11 cellular contexts compared by ENCODE assay signal in the genomic region with DNA sequence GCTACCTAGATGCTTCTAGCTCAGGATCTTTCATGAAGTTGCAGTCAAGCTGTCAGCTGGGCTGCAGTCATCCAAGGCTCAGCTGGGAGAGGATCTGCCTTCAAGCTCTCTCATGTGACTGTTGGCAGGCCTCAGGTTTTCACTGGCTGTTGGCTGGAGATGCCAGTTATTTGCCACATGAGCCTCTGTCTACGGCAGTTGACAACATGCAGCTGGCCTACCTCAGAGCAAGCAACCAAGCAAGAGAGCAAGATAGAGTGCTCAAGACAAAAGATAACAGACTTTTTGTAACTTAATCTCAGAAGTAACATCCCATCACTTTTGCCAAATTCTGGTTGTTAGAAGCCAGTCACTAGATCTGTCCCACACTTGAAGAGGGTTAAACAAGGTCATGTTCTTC.
DNase-seq lines count a peak whose midpoint lies in the region; ATAC-seq and TF ChIP-seq lines count a peak whose summit lies in the region.
"Had no signal": no experiment of that assay in that cellular context is flagged by ENCODE, and none has a peak within 500 bp of the region (broad histone marks: within the 10 kb centered on the region; RNA-seq: fewer than 3 reads in every experiment).

No MANE protein-coding gene starts in this region.

- H4K8ac ChIP-seq in mesendoderm (ENCODE audit: low read depth, low read length) = no peak overlapping the region

- no peak overlapping the region for H3K4me2 ChIP-seq in mesendoderm (ENCODE audit: low read length)

- H3K4me1 ChIP-seq in colonic mucosa (no peaks in the 10 kb centered on the region), tibial artery (peaks cover 0 to 9% (median 0%) of the 10 kb centered on the region in 4 donors), mesendoderm (ENCODE audit: control insufficient read depth, low read depth, low read length) (no peaks in the 10 kb centered on the region)
- H3K4me1 ChIP-seq in CD4-positive, alpha-beta memory T cell (ENCODE audit: insufficient read depth, low read length) = no peaks in the 10 kb centered on the region

- H3K23ac ChIP-seq in mesendoderm (ENCODE audit: low read length) = no peak overlapping the region

- CTCF ChIA-PET in CD4-positive, alpha-beta memory T cell (lab: Charles Lee; ENCODE audit: partially characterized antibody) = no interaction called here

- no CpG with 5 or more reads among the region's 1 CpG for WGBS in mesendoderm (ENCODE audit: extremely low coverage, insufficient coverage, low lambda C conversion rate)

- H3K9ac ChIP-seq in colonic mucosa (ENCODE audit: low read depth in 2 of 2, low read length in 2 of 2) (no peak overlapping the region), mesendoderm (ENCODE audit: low read length) (no peak overlapping the region)

- H3K36me3 ChIP-seq in colonic mucosa (no peaks in the 10 kb centered on the region), tibial artery (no peaks in the 10 kb centered on the region), mesendoderm (ENCODE audit: control insufficient read depth, insufficient read depth, low read length) (no peaks in the 10 kb centered on the region)
- H3K36me3 ChIP-seq in CD4-positive, alpha-beta memory T cell (ENCODE audit: insufficient read depth, low read length) = no peaks in the 10 kb centered on the region
- H3K36me3 ChIP-seq: SJSA1, suprapubic skin had no signal

- no peak overlapping the region for H3K27ac ChIP-seq in colonic mucosa
- H3K27ac ChIP-seq in tibial artery = peak overlapping the region in 1 of 2 donors; percentile 34
- H3K27ac ChIP-seq in CD4-positive, alpha-beta memory T cell (ENCODE audit: low read depth, low read length) = no peak overlapping the region
- H3K27ac ChIP-seq in mesendoderm (ENCODE audit: low read depth, low read length) = no peak overlapping the region
- H3K27ac ChIP-seq: SJSA1, suprapubic skin had no signal

- no peak for TF ChIP-seq CTCF in colonic mucosa (IDR thresholded peaks at IDR 0.05)
- no peak for TF ChIP-seq CTCF in tibial artery (IDR thresholded peaks at IDR 0.05)

- H3K18ac ChIP-seq in mesendoderm (ENCODE audit: low read length) = no peak overlapping the region

- DNase-seq in NCI-H2171 (lab: John Stamatoyannopoulos, UW) (peak; percentile 1), colonic mucosa (peak; percentile 30), islet precursor cell (peak; percentile 54), tibial artery (peak; percentile 65 to 82), mesendoderm (no peak), T-helper 17 cell (no peak)
- no peak for DNase-seq in CD4-positive, alpha-beta memory T cell
- DNase-seq: activated B cell treated with CpG ODN at 0.5 μM for 24 hours, activated T-cell treated with anti-CD3 and anti-CD28 coated beads for 4 hours had no signal

- no peak overlapping the region for H3K4me3 Mint-ChIP-seq in CD4-positive, alpha-beta memory T cell
- no peak overlapping the region for H3K4me3 Mint-ChIP-seq in T-helper 17 cell
- H3K4me3 Mint-ChIP-seq: activated B cell treated with CpG ODN at 0.5 μM for 24 hours had no signal

- no peak overlapping the region for H3K4me3 ChIP-seq in colonic mucosa
- H3K4me3 ChIP-seq in tibial artery = no peak overlapping the region
- H3K4me3 ChIP-seq in CD4-positive, alpha-beta memory T cell (ENCODE audit: low read length in 2 of 2) = no peak overlapping the region
- H3K4me3 ChIP-seq in mesendoderm (ENCODE audit: low read length) = no peak overlapping the region
- H3K4me3 ChIP-seq: SJSA1, suprapubic skin had no signal

- H3K27ac Mint-ChIP-seq in CD4-positive, alpha-beta memory T cell = no peak overlapping the region
- no peak overlapping the region for H3K27ac Mint-ChIP-seq in T-helper 17 cell
- H3K27ac Mint-ChIP-seq: activated B cell treated with CpG ODN at 0.5 μM for 24 hours had no signal

- no peaks in the 10 kb centered on the region for H3K79me2 ChIP-seq in mesendoderm (ENCODE audit: control insufficient read depth, insufficient read depth, low read length)

- H3K56ac ChIP-seq in mesendoderm (ENCODE audit: low read length) = no peak overlapping the region

- no peaks in the 10 kb centered on the region for H3K36me3 Mint-ChIP-seq in CD4-positive, alpha-beta memory T cell
- H3K36me3 Mint-ChIP-seq in T-helper 17 cell (ENCODE audit: low read depth) = peaks cover 3% of the 10 kb centered on the region

- H4K5ac ChIP-seq in mesendoderm (ENCODE audit: low read length) = no peak overlapping the region

- H2BK5ac ChIP-seq in mesendoderm (ENCODE audit: low read length) = no peak overlapping the region

- peaks cover 0 to 19% (median 9%) of the 10 kb centered on the region in 8 donors for H3K9me3 Mint-ChIP-seq in CD4-positive, alpha-beta memory T cell

- H3K4me1 Mint-ChIP-seq in CD4-positive, alpha-beta memory T cell = no peaks in the 10 kb centered on the region
- no peaks in the 10 kb centered on the region for H3K4me1 Mint-ChIP-seq in T-helper 17 cell
- H3K4me1 Mint-ChIP-seq: activated B cell treated with CpG ODN at 0.5 μM for 24 hours had no signal

- no peaks in the 10 kb centered on the region for H3K27me3 ChIP-seq in colonic mucosa
- H3K27me3 ChIP-seq in tibial artery = no peaks in the 10 kb centered on the region
- no peaks in the 10 kb centered on the region for H3K27me3 ChIP-seq in CD4-positive, alpha-beta memory T cell (ENCODE audit: insufficient read depth, low read length)
- H3K27me3 ChIP-seq in mesendoderm (ENCODE audit: insufficient read depth, low read length, poor library complexity) = no peaks in the 10 kb centered on the region
- H3K27me3 ChIP-seq: SJSA1, suprapubic skin had no signal

- H3K79me1 ChIP-seq in mesendoderm (ENCODE audit: low read length) = no peaks in the 10 kb centered on the region

- H3K9me3 ChIP-seq in colonic mucosa = no peaks in the 10 kb centered on the region
- H3K9me3 ChIP-seq in tibial artery = no peaks in the 10 kb centered on the region
- H3K9me3 ChIP-seq in CD4-positive, alpha-beta memory T cell (ENCODE audit: control insufficient read depth in 1 of 2, low read length in 2 of 2) = no peaks in the 10 kb centered on the region
- no peaks in the 10 kb centered on the region for H3K9me3 ChIP-seq in T-helper 17 cell (ENCODE audit: control insufficient read depth, low read length, poor library complexity, severe bottlenecking)
- H3K9me3 ChIP-seq: SJSA1, suprapubic skin had no signal

- H2AK5ac ChIP-seq in mesendoderm (ENCODE audit: low read length) = no peak overlapping the region

- H2BK15ac ChIP-seq in mesendoderm (replicated peaks; ENCODE audit: low read depth) = no peak overlapping the region

- no peak overlapping the region for H2BK120ac ChIP-seq in mesendoderm (ENCODE audit: low read depth, low read length)

- H3K27me3 Mint-ChIP-seq in CD4-positive, alpha-beta memory T cell = peaks cover 3 to 4% of the 10 kb centered on the region in 2 donors
- peaks cover 17% of the 10 kb centered on the region for H3K27me3 Mint-ChIP-seq in T-helper 17 cell
- H3K27me3 Mint-ChIP-seq: activated B cell treated with CpG ODN at 0.5 μM for 24 hours had no signal

- H3K4ac ChIP-seq in mesendoderm (ENCODE audit: low read depth, low read length) = no peak overlapping the region

- intact Hi-C loops in colonic mucosa (cut with DNase I) = no loop called here
- intact Hi-C loops in tibial artery (cut with DNase I; ENCODE audit: low total_unique reads) = no loop called here
- intact Hi-C loops in CD4-positive, alpha-beta memory T cell (cut with micrococcal nuclease) = no loop called here

- POLR2A ChIA-PET in CD4-positive, alpha-beta memory T cell (lab: Charles Lee; ENCODE audit: partially characterized antibody) = no interaction called here

- ATAC-seq in T-helper 17 cell = no peak

Comparison
In these comparisons a context has a peak if more than half of its experiments do, and no peak if none do; other contexts are left out.
1. DNase-seq: peak in NCI-H2171 (single experiment), colonic mucosa (single experiment), islet precursor cell (single experiment) and tibial artery (2 of 2); none in CD4-positive, alpha-beta memory T cell (0 of 5), mesendoderm (single experiment) and T-helper 17 cell (0 of 3).